ENCODE assay signal across 19 cellular contexts in the genomic region with DNA sequence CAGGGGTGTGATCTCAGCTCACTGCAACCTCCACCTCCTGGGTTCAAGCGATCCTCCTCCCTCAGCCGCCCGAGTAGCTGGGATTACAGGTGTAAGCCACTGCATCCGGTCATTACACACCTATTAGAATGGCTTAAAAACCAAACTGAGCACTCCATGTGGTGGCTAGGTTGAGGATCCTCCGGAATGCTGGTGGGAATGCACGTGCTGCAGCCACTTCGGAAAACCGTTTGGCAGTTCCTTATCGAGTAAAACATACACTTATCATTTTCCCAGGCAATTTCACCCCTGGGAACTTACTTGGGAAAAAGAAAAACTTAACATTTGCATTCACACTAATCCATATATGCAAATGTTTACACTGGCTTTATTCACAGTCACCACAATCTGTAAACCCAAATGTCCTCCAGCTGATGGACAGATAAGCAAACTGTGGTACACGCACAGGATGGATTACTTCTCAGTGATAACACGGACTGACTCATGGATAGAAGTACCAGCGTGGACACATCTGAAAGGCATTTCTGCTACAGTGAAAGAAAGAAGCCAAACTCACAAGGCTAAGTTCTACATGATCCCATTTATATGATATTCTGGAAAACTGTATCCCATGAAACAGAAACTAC. TPM values are rescaled to one million over a fixed set of nuclear protein-coding genes. Genes with fewer than 3 reads are reported as not detected.
DNase-seq lines count a peak whose midpoint lies in the region; ATAC-seq lines count a peak whose summit lies in the region.
"Had no signal": no experiment of that assay in that cellular context is flagged by ENCODE, and none has a peak within 500 bp of the region (broad histone marks: within the 10 kb centered on the region; RNA-seq: fewer than 3 reads in every experiment).

No MANE protein-coding gene starts in this region.

- no peak for ATAC-seq in HG02759 (IDR thresholded peaks at IDR 0.05; ENCODE audit: unreplicated experiment)
- ATAC-seq: GM12878; left cardiac atrium; stimulated activated naive B cell treated with anti-CD40 and anti-IgM and Interleukin-4, amounts not matched to agents 10 μg/mL and 1 μg/mL and 100 μg/mL, for 72 hours; upper lobe of right lung had no signal

- no peak overlapping the region for H3K23ac ChIP-seq in trophoblast cell (ENCODE audit: low read length)

- H3K4me2 ChIP-seq in trophoblast cell (ENCODE audit: low read length): no peak overlapping the region

- no peak overlapping the region for H3K27ac ChIP-seq in trophoblast cell (ENCODE audit: low read depth, low read length)
- H3K27ac ChIP-seq: ovary, skin epidermis, upper lobe of right lung had no signal

- no peak overlapping the region for H2BK5ac ChIP-seq in trophoblast cell (ENCODE audit: low read depth, low read length, poor library complexity)

- H3K4me3 ChIP-seq in trophoblast cell (ENCODE audit: low read depth, low read length): no peak overlapping the region
- H3K4me3 ChIP-seq: GM12878, ovary, skin epidermis, upper lobe of right lung had no signal

- no peaks in the 10 kb centered on the region for H3K27me3 ChIP-seq in trophoblast cell (ENCODE audit: insufficient read depth, low read length)
- H3K27me3 ChIP-seq: ovary, upper lobe of right lung had no signal

- no peak overlapping the region for H3K4ac ChIP-seq in trophoblast cell (ENCODE audit: low read depth, low read length)

- no peak overlapping the region for H4K8ac ChIP-seq in trophoblast cell (ENCODE audit: low read depth, low read length)

- H4K12ac ChIP-seq in trophoblast cell (ENCODE audit: low read depth, low read length): no peak overlapping the region

- peaks cover 59 to 72% of the 10 kb centered on the region in 2 experiments for H3K36me3 ChIP-seq in trophoblast cell (ENCODE audit: control insufficient read depth in 1 of 2, insufficient read depth in 2 of 2, low read length in 2 of 2)
- H3K36me3 ChIP-seq: ovary had no signal

- H3K9ac ChIP-seq in trophoblast cell (ENCODE audit: low read length): no peak overlapping the region

- no peak overlapping the region for H2AFZ ChIP-seq in trophoblast cell (ENCODE audit: insufficient read depth, low read length, poor library complexity)

- peak; percentile 67 for DNase-seq in Daoy (ENCODE audit: low read depth)
- DNase-seq in RKO (ENCODE audit: low spot score): peak; percentile 38
- peak; percentile 34 for DNase-seq in dedifferentiated amniotic fluid mesenchymal stem cell (ENCODE audit: extremely low spot score)
- DNase-seq in trophoblast cell: peak; percentile 18 to 66
- no peak for DNase-seq in GF-D8 (lab: John Stamatoyannopoulos, UW)
- no peak for DNase-seq in SKM-1 treated with dmso at 0.1 percent for 144 hours (lab: John Stamatoyannopoulos, UW; ENCODE audit: unreplicated experiment)
- no peak for DNase-seq in effector CD4-positive, alpha-beta T cell
- DNase-seq: activated CD4-positive, CD25-positive, alpha-beta regulatory T cell treated with anti-CD3 and anti-CD28 coated beads, Interleukin-2, amount 50 U/mL, for 72 hours; activated naive CD4-positive, alpha-beta T cell treated with anti-CD3 and anti-CD28 coated beads, Interleukin-2, amount 10 ng/mL, durations not matched to agents 7 days and 5 days; hippocampal formation; left cardiac atrium; NCI-H1417; NCI-H446 treated with DMSO at 0.1 percent for 48 hours; ovary; stimulated activated naive B cell treated with anti-CD40 and anti-IgM and Interleukin-4, amounts not matched to agents 10 μg/mL and 1 μg/mL and 100 μg/mL, for 72 hours; upper lobe of right lung had no signal

- H2AK5ac ChIP-seq in trophoblast cell (ENCODE audit: low read length): no peak overlapping the region

- no peak overlapping the region for H3K14ac ChIP-seq in trophoblast cell (ENCODE audit: low read length)

- no peaks in the 10 kb centered on the region for H3K79me2 ChIP-seq in trophoblast cell (ENCODE audit: control insufficient read depth, insufficient read depth, low read length, poor library complexity)

- no peak overlapping the region for H4K91ac ChIP-seq in trophoblast cell (ENCODE audit: low read depth, low read length)

- no peaks in the 10 kb centered on the region for H3K4me1 ChIP-seq in trophoblast cell (ENCODE audit: control insufficient read depth in 1 of 2, insufficient read depth in 2 of 2, low read length in 2 of 2)

- no peaks in the 10 kb centered on the region for H3K9me3 ChIP-seq in trophoblast cell (ENCODE audit: insufficient read depth, low read depth, low read length)
- H3K9me3 ChIP-seq: ovary, upper lobe of right lung had no signal

- no peaks in the 10 kb centered on the region for H3K79me1 ChIP-seq in trophoblast cell (ENCODE audit: low read length)

- no peak overlapping the region for H2BK12ac ChIP-seq in trophoblast cell (ENCODE audit: low read length)

- no CpG with 5 or more reads among the region's 12 CpGs for WGBS in trophoblast cell (ENCODE audit: extremely low coverage, insufficient coverage, insufficient read length)

- no peak overlapping the region for H2BK120ac ChIP-seq in trophoblast cell (ENCODE audit: insufficient read depth, low read length, poor library complexity)

- H3K18ac ChIP-seq in trophoblast cell (ENCODE audit: low read length): no peak overlapping the region

RNA-seq across cellular contexts. Expression of a gene that starts 20.4 kb away (rescaled TPM):
- total RNA-seq in Daoy (2014; rRNA removed; shearing (Covaris generic)): 142 and 156 TPM in 2 replicates
- 26.8 and 31.3 TPM in 2 replicates for polyA plus RNA-seq in trophoblast cell (2013)

RNA-seq across cellular contexts. Expression of a gene that starts 24.0 kb away (rescaled TPM):
- total RNA-seq in Daoy (2014; rRNA removed; shearing (Covaris generic)): 0.97 and 0.98 TPM in 2 replicates
- polyA plus RNA-seq in trophoblast cell (2013): 0.22 and 0.30 TPM in 2 replicates

RNA-seq across cellular contexts. Expression of a gene that starts 55.4 kb away (rescaled TPM):
- 33.4 and 41.9 TPM in 2 replicates for total RNA-seq in Daoy (2014; rRNA removed; shearing (Covaris generic))
- 5.4 and 5.9 TPM in 2 replicates for polyA plus RNA-seq in trophoblast cell (2013)

RNA-seq across cellular contexts. Expression of a gene that starts 59.6 kb away (rescaled TPM):
- 328 and 366 TPM in 2 replicates for total RNA-seq in Daoy (2014; rRNA removed; shearing (Covaris generic))
- 240 and 241 TPM in 2 replicates for polyA plus RNA-seq in trophoblast cell (2013)

Comparison
In these comparisons a context has a peak if more than half of its experiments do, and no peak if none do; other contexts are left out.
1. DNase-seq: peak in Daoy (single experiment), RKO (single experiment), dedifferentiated amniotic fluid mesenchymal stem cell (single experiment) and trophoblast cell (2 of 2); none in GF-D8 (single experiment), SKM-1 treated with dmso at 0.1 percent for 144 hours (single experiment) and effector CD4-positive, alpha-beta T cell (single experiment).